ENCODE assay signal across 8 cellular contexts in the genomic region with DNA sequence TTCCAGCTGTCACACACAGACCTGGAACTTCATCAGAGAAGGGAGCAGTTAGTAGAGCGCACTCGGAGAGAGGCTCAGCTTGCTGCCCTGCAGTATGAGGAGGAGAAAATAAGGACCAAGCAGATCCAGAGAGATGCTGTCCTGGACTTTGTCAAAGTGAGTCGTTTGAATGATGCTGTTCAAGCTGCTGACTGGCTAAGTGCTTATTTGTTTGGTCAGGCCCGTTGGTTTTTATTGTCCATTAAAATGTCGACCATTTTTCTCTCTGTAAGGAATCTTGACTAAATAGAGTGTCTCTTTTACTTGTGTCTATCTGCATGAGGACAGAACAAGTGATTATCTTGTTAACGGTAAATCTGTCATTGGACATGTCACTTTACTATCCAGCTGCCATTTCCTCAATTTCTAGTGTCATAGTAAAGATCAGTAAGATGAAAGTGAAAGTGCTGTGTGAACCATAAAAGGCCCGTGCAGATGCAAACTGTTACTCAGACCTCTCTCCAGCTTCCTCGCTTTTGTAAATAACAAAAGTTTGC. TPM values are rescaled to one million over a fixed set of nuclear protein-coding genes. Genes with fewer than 3 reads are reported as not detected.
DNase-seq lines count a peak whose midpoint lies in the region; ATAC-seq and TF ChIP-seq lines count a peak whose summit lies in the region.

No MANE protein-coding gene starts in this region.

- H2AFZ ChIP-seq in DND-41 (ENCODE audit: low read depth, low read length) = peak overlapping the region; percentile 79
- H2AFZ ChIP-seq in Karpas-422 (ENCODE audit: low read length) = no peak overlapping the region

- peaks cover 18% of the 10 kb centered on the region for H3K4me1 ChIP-seq in DND-41 (ENCODE audit: insufficient read depth, low read length)
- H3K4me1 ChIP-seq in Karpas-422 (ENCODE audit: low read length) = peaks cover 17% of the 10 kb centered on the region
- H3K4me1 ChIP-seq in tibial artery = peaks cover 0 to 2% (median 0%) of the 10 kb centered on the region in 4 donors

- H3K79me2 ChIP-seq in DND-41 (ENCODE audit: insufficient read depth, low read length) (no peaks in the 10 kb centered on the region), Karpas-422 (ENCODE audit: low read length) (peaks cover 18% of the 10 kb centered on the region)

- H3K4me3 ChIP-seq in DND-41 (ENCODE audit: low read depth in 1 of 2, low read length in 2 of 2) = peak overlapping the region; percentile 14 to 46; a peak in 3 of 4 replicates
- no peak overlapping the region for H3K4me3 ChIP-seq in Karpas-422 (ENCODE audit: low read length)
- H3K4me3 ChIP-seq in tibial artery = peak overlapping the region in 1 of 2 donors; percentile 29

- CTCF ChIA-PET in activated CD4-positive, alpha-beta memory T cell treated with anti-CD3 and anti-CD28 coated beads for 36 hours (lab: Charles Lee) = interaction anchor here (0.9 to 1.4 kb wide), 3 partner anchors 9 to 58 kb away, joined by 3 to 4 read pairs (median 4); no protein-coding TSS in a partner anchor

- DNase-seq in DND-41 = peak; percentile 63
- peak; percentile 43 for DNase-seq in activated CD4-positive, alpha-beta memory T cell treated with anti-CD3 and anti-CD28 coated beads for 36 hours
- no peak for DNase-seq in left lobe of liver (ENCODE audit: low spot score)
- DNase-seq in Karpas-422 = no peak
- no peak for DNase-seq in tibial artery

- H3K9me3 ChIP-seq in DND-41 (ENCODE audit: insufficient read depth, low read length, severe bottlenecking) (no peaks in the 10 kb centered on the region), Karpas-422 (ENCODE audit: low read length) (no peaks in the 10 kb centered on the region), tibial artery (no peaks in the 10 kb centered on the region)

- no peak for TF ChIP-seq CTCF in DND-41 (IDR thresholded peaks at IDR 0.05; ENCODE audit: borderline replicate concordance, extremely low read depth, low read length, poor library complexity, severe bottlenecking)
- no peak for TF ChIP-seq CTCF in tibial artery (IDR thresholded peaks at IDR 0.05)

- peak overlapping the region; percentile 59 for H3K4me3 Mint-ChIP-seq in activated CD4-positive, alpha-beta memory T cell treated with anti-CD3 and anti-CD28 coated beads for 36 hours

- H3K9ac ChIP-seq in DND-41 (ENCODE audit: low read depth, low read length) = peak overlapping the region; percentile 49
- H3K9ac ChIP-seq in Karpas-422 (ENCODE audit: low read length) = no peak overlapping the region

- H4K20me1 ChIP-seq in DND-41 (ENCODE audit: insufficient read depth, low read length) (no peaks in the 10 kb centered on the region), Karpas-422 (ENCODE audit: insufficient read depth, low read depth, low read length) (no peaks in the 10 kb centered on the region)

- no peaks in the 10 kb centered on the region for H3K27me3 ChIP-seq in DND-41 (ENCODE audit: insufficient read depth, low read length, poor library complexity)
- no peaks in the 10 kb centered on the region for H3K27me3 ChIP-seq in Karpas-422 (ENCODE audit: low read length)
- H3K27me3 ChIP-seq in tibial artery = no peaks in the 10 kb centered on the region

- intact Hi-C loops in activated CD4-positive, alpha-beta memory T cell treated with anti-CD3 and anti-CD28 coated beads for 36 hours (cut with micrococcal nuclease) = loop anchor here (1.0 to 5.0 kb wide), 2 partner anchors 13 to 56 kb away; a partner anchor contains a TSS
- intact Hi-C loops in tibial artery (cut with DNase I; ENCODE audit: low total_unique reads) = no loop called here

- H3K9me3 Mint-ChIP-seq in activated CD4-positive, alpha-beta memory T cell treated with anti-CD3 and anti-CD28 coated beads for 36 hours = no peaks in the 10 kb centered on the region

- H3K27me3 Mint-ChIP-seq in activated CD4-positive, alpha-beta memory T cell treated with anti-CD3 and anti-CD28 coated beads for 36 hours = no peaks in the 10 kb centered on the region

- peaks cover 46% of the 10 kb centered on the region for H3K36me3 Mint-ChIP-seq in activated CD4-positive, alpha-beta memory T cell treated with anti-CD3 and anti-CD28 coated beads for 36 hours

- H3K36me3 ChIP-seq in DND-41 (ENCODE audit: insufficient read depth, low read length) = peaks cover 58% of the 10 kb centered on the region
- peaks cover 72% of the 10 kb centered on the region for H3K36me3 ChIP-seq in Karpas-422 (ENCODE audit: insufficient read depth, low read length)
- peaks cover 31 to 83% (median 48%) of the 10 kb centered on the region in 3 donors for H3K36me3 ChIP-seq in tibial artery

- peaks cover 26% of the 10 kb centered on the region for H3K4me1 Mint-ChIP-seq in activated CD4-positive, alpha-beta memory T cell treated with anti-CD3 and anti-CD28 coated beads for 36 hours (ENCODE audit: low read depth)

- ATAC-seq in DND-41 (ENCODE audit: insufficient read depth, low read depth) = peak; percentile 98
- peak; percentile 59 for ATAC-seq in GM19438 (IDR thresholded peaks at IDR 0.05; ENCODE audit: low read depth, unreplicated experiment)
- ATAC-seq in HG03571 (IDR thresholded peaks at IDR 0.05; ENCODE audit: unreplicated experiment) = peak; percentile 74
- peak; percentile 89 for ATAC-seq in left lobe of liver
- ATAC-seq in GM19324 (IDR thresholded peaks at IDR 0.05; ENCODE audit: low FRiP score, unreplicated experiment) = no peak

- H3K27ac ChIP-seq in DND-41 (ENCODE audit: low read length) (peak overlapping the region; percentile 92), Karpas-422 (ENCODE audit: low read length) (no peak overlapping the region), tibial artery (no peak overlapping the region)

- H3K9me2 ChIP-seq in Karpas-422 (replicated peaks; ENCODE audit: insufficient read depth, low read length) = no peaks in the 10 kb centered on the region

- H3K4me2 ChIP-seq in DND-41 (ENCODE audit: insufficient read depth, low read length) (peak overlapping the region; percentile 68), Karpas-422 (ENCODE audit: low read depth, low read length, poor library complexity, severe bottlenecking) (no peak overlapping the region)

- POLR2A ChIA-PET in activated CD4-positive, alpha-beta memory T cell treated with anti-CD3 and anti-CD28 coated beads for 36 hours (lab: Charles Lee) = interaction anchor here (1.7 kb wide), 1 partner anchor 135 kb away, joined by 8 read pairs; no protein-coding TSS in a partner anchor

- peak overlapping the region; percentile 82 for H3K27ac Mint-ChIP-seq in activated CD4-positive, alpha-beta memory T cell treated with anti-CD3 and anti-CD28 coated beads for 36 hours

RNA-seq across cellular contexts. Expression of a gene that starts 56.9 kb away (rescaled TPM):
- total RNA-seq in activated CD4-positive, alpha-beta memory T cell treated with anti-CD3 and anti-CD28 coated beads for 36 hours = 10 to 100 TPM; 50.1 to 51.1 TPM
- total RNA-seq in left lobe of liver = 19.2 TPM
- 107 and 164 TPM in 2 replicates for total RNA-seq in Karpas-422 (2014; rRNA removed; shearing (Covaris generic); ENCODE audit: low replicate concordance)

Comparison
In these comparisons a context has a peak if more than half of its experiments do, and no peak if none do; other contexts are left out.
1. DNase-seq: peak in DND-41 (single experiment) and activated CD4-positive, alpha-beta memory T cell treated with anti-CD3 and anti-CD28 coated beads for 36 hours (single experiment); none in left lobe of liver (single experiment), Karpas-422 (single experiment) and tibial artery (0 of 2).